In genomic region chr7:75953431-75953830, GRCh38 we compare ENCODE assay signal across 19 cellular contexts.
"Had no signal": no experiment of that assay in that cellular context is flagged by ENCODE, and none has a peak within 500 bp of the region (broad histone marks: within the 10 kb centered on the region; RNA-seq: fewer than 3 reads in every experiment).

No MANE protein-coding gene starts in this region.

- H3K4me1 Mint-ChIP-seq: stimulated activated naive CD8-positive, alpha-beta T cell treated with anti-CD3 and anti-CD28 coated beads, Interleukin-15, amount 100 ng/mL, for 72 hours; T-helper 17 cell had no signal

- H3K4me2 ChIP-seq: hepatocyte had no signal

- H3K27me3 Mint-ChIP-seq: memory B cell; stimulated activated naive CD8-positive, alpha-beta T cell treated with anti-CD3 and anti-CD28 coated beads, Interleukin-15, amount 100 ng/mL, for 72 hours; T-helper 17 cell had no signal

- H3K9me3 ChIP-seq: left lung, prostate gland, right atrium auricular region had no signal

- ATAC-seq: activated naive CD4-positive, alpha-beta T cell treated with anti-CD3 and anti-CD28 coated beads, Interleukin-2, amount 50 U/mL, for 72 hours; left lung; stimulated activated naive CD8-positive, alpha-beta T cell treated with anti-CD3 and anti-CD28 coated beads, Interleukin-15, amount 100 ng/mL, for 72 hours; T-helper 17 cell had no signal

- H3K27ac Mint-ChIP-seq: memory B cell, T-helper 17 cell had no signal

- H3K4me3 ChIP-seq: cardiac muscle cell, hepatocyte, left lung, prostate gland, right atrium auricular region, skin epidermis had no signal

- DNase-seq: activated CD4-positive, alpha-beta T cell treated with anti-CD3 and anti-CD28 coated beads, Interleukin-2, amount 50 U/mL, for 4 hours; activated gamma-delta T cell treated with Interleukin-2 at 50 U/mL for 16 hours; amniotic stem cell; foreskin fibroblast; stimulated activated CD4-positive, alpha-beta T cell treated with anti-CD3 and anti-CD28 coated beads, Interleukin-15, amount 100 ng/mL, for 24 hours; stimulated activated CD4-positive, alpha-beta T cell treated with anti-CD3 and anti-CD28 coated beads, Interleukin-2, amount 100 ng/mL, for 48 hours; stimulated activated naive CD8-positive, alpha-beta T cell treated with anti-CD3 and anti-CD28 coated beads, Interleukin-15, amount 100 ng/mL, for 72 hours; T-helper 17 cell; trophoblast cell; WERI-Rb-1 had no signal

- H3K4me3 Mint-ChIP-seq: memory B cell; stimulated activated naive CD8-positive, alpha-beta T cell treated with anti-CD3 and anti-CD28 coated beads, Interleukin-15, amount 100 ng/mL, for 72 hours; T-helper 17 cell had no signal

- H3K27ac ChIP-seq: cardiac muscle cell, epithelial cell of prostate, hepatocyte, prostate gland, right atrium auricular region, WERI-Rb-1 had no signal

- H3K27me3 ChIP-seq: cardiac muscle cell, hepatocyte, left lung, right atrium auricular region had no signal

- H3K9me3 Mint-ChIP-seq: activated naive CD4-positive, alpha-beta T cell treated with anti-CD3 and anti-CD28 coated beads, Interleukin-2, amount 50 U/mL, for 72 hours; memory B cell; stimulated activated naive CD8-positive, alpha-beta T cell treated with anti-CD3 and anti-CD28 coated beads, Interleukin-15, amount 100 ng/mL, for 72 hours had no signal

- H3K4me1 ChIP-seq: prostate gland had no signal

- H3K36me3 Mint-ChIP-seq: activated naive CD4-positive, alpha-beta T cell treated with anti-CD3 and anti-CD28 coated beads, Interleukin-2, amount 50 U/mL, for 72 hours had no signal
